1 cellular context compared by ENCODE assay signal in the genomic region with DNA sequence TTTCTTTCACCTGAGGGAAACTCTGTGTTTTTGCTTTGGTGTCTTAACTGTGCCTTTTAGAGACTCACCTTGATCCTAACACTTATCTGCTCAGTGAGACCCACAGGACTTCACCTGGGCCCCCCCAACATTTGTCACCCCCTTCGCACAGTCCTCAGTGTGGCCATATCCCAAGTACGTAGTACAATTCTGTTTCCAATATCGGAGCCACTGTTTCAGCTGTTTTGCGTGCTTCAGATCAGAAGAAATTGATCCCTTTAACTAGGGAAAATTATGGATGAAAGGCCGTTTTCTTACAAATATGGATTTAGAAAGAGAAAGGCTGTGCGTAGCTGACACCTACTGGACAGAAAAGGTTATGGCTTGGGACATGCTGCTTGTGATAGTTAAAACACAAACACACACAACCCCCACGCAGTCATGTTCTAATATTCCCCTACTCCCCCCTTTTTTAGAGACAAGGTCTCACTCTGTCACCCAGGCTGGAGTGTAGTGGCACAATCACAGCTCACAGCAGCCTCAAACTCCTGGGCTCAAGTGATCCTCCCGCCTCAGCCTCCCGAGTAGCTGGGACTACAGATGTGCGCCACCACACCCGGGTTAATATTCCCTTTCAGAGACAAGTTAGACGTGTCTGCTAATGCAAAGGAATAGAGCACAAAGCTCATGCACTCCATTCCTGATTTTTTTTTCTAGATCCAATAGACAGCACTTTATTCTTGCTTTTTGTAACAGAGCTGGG.
TF ChIP-seq lines count a peak whose summit lies in the region.

No MANE protein-coding gene starts in this region.

TF ChIP-seq in HepG2, 621 proteins besides CTCF, POLR2A, EP300 and RAD21 (continued from another document and continues in another):
- TF ChIP-seq, protein P1, sequence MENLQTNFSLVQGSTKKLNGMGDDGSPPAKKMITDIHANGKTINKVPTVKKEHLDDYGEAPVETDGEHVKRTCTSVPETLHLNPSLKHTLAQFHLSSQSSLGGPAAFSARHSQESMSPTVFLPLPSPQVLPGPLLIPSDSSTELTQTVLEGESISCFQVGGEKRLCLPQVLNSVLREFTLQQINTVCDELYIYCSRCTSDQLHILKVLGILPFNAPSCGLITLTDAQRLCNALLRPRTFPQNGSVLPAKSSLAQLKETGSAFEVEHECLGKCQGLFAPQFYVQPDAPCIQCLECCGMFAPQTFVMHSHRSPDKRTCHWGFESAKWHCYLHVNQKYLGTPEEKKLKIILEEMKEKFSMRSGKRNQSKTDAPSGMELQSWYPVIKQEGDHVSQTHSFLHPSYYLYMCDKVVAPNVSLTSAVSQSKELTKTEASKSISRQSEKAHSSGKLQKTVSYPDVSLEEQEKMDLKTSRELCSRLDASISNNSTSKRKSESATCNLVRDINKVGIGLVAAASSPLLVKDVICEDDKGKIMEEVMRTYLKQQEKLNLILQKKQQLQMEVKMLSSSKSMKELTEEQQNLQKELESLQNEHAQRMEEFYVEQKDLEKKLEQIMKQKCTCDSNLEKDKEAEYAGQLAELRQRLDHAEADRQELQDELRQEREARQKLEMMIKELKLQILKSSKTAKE (CRISPR knock-in tag; IDR thresholded peaks at IDR 0.05; ENCODE audit: borderline replicate concordance): no peak
- TF ChIP-seq GATAD2A (CRISPR knock-in tag; IDR thresholded peaks at IDR 0.05): peak; percentile 38; the same call in 1 of the 2 replicates
- TF ChIP-seq, protein P2, sequence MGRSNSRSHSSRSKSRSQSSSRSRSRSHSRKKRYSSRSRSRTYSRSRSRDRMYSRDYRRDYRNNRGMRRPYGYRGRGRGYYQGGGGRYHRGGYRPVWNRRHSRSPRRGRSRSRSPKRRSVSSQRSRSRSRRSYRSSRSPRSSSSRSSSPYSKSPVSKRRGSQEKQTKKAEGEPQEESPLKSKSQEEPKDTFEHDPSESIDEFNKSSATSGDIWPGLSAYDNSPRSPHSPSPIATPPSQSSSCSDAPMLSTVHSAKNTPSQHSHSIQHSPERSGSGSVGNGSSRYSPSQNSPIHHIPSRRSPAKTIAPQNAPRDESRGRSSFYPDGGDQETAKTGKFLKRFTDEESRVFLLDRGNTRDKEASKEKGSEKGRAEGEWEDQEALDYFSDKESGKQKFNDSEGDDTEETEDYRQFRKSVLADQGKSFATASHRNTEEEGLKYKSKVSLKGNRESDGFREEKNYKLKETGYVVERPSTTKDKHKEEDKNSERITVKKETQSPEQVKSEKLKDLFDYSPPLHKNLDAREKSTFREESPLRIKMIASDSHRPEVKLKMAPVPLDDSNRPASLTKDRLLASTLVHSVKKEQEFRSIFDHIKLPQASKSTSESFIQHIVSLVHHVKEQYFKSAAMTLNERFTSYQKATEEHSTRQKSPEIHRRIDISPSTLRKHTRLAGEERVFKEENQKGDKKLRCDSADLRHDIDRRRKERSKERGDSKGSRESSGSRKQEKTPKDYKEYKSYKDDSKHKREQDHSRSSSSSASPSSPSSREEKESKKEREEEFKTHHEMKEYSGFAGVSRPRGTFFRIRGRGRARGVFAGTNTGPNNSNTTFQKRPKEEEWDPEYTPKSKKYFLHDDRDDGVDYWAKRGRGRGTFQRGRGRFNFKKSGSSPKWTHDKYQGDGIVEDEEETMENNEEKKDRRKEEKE (IDR thresholded peaks at IDR 0.05): no peak
- TF ChIP-seq TBL1XR1 (IDR thresholded peaks at IDR 0.05; ENCODE audit: borderline replicate concordance, low read length, partially characterized antibody): no peak
- no peak for TF ChIP-seq ZNF703 (CRISPR knock-in tag; IDR thresholded peaks at IDR 0.05; ENCODE audit: borderline replicate concordance)
- TF ChIP-seq, protein P3, sequence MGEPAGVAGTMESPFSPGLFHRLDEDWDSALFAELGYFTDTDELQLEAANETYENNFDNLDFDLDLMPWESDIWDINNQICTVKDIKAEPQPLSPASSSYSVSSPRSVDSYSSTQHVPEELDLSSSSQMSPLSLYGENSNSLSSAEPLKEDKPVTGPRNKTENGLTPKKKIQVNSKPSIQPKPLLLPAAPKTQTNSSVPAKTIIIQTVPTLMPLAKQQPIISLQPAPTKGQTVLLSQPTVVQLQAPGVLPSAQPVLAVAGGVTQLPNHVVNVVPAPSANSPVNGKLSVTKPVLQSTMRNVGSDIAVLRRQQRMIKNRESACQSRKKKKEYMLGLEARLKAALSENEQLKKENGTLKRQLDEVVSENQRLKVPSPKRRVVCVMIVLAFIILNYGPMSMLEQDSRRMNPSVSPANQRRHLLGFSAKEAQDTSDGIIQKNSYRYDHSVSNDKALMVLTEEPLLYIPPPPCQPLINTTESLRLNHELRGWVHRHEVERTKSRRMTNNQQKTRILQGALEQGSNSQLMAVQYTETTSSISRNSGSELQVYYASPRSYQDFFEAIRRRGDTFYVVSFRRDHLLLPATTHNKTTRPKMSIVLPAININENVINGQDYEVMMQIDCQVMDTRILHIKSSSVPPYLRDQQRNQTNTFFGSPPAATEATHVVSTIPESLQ (CRISPR knock-in tag; conservative IDR thresholded peaks at IDR 0.05): no peak
- TF ChIP-seq SIN3B (IDR thresholded peaks at IDR 0.05; ENCODE audit: low read length): peak; percentile 12; the same call in 1 of the 2 replicates
- TF ChIP-seq FOXP1 (IDR thresholded peaks at IDR 0.05): no peak
- no peak for TF ChIP-seq FOXP1 (CRISPR knock-in tag; IDR thresholded peaks at IDR 0.05)
- TF ChIP-seq, protein P4, sequence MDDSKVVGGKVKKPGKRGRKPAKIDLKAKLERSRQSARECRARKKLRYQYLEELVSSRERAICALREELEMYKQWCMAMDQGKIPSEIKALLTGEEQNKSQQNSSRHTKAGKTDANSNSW (CRISPR knock-in tag; IDR thresholded peaks at IDR 0.05; ENCODE audit: borderline replicate concordance): no peak
- no peak for TF ChIP-seq BCL6 (CRISPR knock-in tag; IDR thresholded peaks at IDR 0.05)
- TF ChIP-seq ZNF207 (IDR thresholded peaks at IDR 0.05; ENCODE audit: borderline replicate concordance): no peak
- TF ChIP-seq SRY (CRISPR knock-in tag; IDR thresholded peaks at IDR 0.05): no peak
- TF ChIP-seq, protein P5, sequence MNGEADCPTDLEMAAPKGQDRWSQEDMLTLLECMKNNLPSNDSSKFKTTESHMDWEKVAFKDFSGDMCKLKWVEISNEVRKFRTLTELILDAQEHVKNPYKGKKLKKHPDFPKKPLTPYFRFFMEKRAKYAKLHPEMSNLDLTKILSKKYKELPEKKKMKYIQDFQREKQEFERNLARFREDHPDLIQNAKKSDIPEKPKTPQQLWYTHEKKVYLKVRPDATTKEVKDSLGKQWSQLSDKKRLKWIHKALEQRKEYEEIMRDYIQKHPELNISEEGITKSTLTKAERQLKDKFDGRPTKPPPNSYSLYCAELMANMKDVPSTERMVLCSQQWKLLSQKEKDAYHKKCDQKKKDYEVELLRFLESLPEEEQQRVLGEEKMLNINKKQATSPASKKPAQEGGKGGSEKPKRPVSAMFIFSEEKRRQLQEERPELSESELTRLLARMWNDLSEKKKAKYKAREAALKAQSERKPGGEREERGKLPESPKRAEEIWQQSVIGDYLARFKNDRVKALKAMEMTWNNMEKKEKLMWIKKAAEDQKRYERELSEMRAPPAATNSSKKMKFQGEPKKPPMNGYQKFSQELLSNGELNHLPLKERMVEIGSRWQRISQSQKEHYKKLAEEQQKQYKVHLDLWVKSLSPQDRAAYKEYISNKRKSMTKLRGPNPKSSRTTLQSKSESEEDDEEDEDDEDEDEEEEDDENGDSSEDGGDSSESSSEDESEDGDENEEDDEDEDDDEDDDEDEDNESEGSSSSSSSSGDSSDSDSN (CRISPR knock-in tag; IDR thresholded peaks at IDR 0.05): no peak
- TF ChIP-seq ZNF431 (CRISPR knock-in tag; IDR thresholded peaks at IDR 0.05; ENCODE audit: borderline replicate concordance, low read depth): no peak
- no peak for TF ChIP-seq ZNF253 (CRISPR knock-in tag; IDR thresholded peaks at IDR 0.05; ENCODE audit: borderline replicate concordance)
- TF ChIP-seq ZNF724P (CRISPR knock-in tag; IDR thresholded peaks at IDR 0.05; ENCODE audit: borderline replicate concordance): no peak
- TF ChIP-seq, protein P6, sequence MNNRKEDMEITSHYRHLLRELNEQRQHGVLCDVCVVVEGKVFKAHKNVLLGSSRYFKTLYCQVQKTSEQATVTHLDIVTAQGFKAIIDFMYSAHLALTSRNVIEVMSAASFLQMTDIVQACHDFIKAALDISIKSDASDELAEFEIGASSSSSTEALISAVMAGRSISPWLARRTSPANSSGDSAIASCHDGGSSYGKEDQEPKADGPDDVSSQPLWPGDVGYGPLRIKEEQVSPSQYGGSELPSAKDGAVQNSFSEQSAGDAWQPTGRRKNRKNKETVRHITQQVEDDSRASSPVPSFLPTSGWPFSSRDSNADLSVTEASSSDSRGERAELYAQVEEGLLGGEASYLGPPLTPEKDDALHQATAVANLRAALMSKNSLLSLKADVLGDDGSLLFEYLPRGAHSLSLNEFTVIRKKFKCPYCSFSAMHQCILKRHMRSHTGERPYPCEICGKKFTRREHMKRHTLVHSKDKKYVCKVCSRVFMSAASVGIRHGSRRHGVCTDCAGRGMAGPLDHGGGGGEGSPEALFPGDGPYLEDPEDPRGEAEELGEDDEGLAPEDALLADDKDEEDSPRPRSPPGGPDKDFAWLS (CRISPR knock-in tag; IDR thresholded peaks at IDR 0.05; ENCODE audit: borderline replicate concordance): no peak
- TF ChIP-seq ZNF180 (CRISPR knock-in tag; IDR thresholded peaks at IDR 0.05; ENCODE audit: borderline replicate concordance, low read depth): no peak
- TF ChIP-seq POGZ (CRISPR knock-in tag; IDR thresholded peaks at IDR 0.05): no peak
- no peak for TF ChIP-seq ZNF367 (CRISPR knock-in tag; IDR thresholded peaks at IDR 0.05; ENCODE audit: borderline replicate concordance)
- TF ChIP-seq, protein P7, sequence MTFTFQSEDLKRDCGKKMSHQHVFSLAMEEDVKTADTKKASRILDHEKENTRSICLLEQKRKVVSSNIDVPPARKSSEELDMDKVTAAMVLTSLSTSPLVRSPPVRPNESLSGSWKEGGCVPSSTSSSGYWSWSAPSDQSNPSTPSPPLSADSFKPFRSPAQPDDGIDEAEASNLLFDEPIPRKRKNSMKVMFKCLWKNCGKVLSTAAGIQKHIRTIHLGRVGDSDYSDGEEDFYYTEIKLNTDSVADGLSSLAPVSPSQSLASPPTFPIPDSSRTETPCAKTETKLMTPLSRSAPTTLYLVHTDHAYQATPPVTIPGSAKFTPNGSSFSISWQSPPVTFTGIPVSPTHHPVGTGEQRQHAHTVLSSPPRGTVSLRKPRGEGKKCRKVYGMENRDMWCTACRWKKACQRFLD (CRISPR knock-in tag; IDR thresholded peaks at IDR 0.05; ENCODE audit: borderline replicate concordance): 0 out of 2 replicates have a peak, but pooled peaks have one; percentile 63
- TF ChIP-seq, protein P8, sequence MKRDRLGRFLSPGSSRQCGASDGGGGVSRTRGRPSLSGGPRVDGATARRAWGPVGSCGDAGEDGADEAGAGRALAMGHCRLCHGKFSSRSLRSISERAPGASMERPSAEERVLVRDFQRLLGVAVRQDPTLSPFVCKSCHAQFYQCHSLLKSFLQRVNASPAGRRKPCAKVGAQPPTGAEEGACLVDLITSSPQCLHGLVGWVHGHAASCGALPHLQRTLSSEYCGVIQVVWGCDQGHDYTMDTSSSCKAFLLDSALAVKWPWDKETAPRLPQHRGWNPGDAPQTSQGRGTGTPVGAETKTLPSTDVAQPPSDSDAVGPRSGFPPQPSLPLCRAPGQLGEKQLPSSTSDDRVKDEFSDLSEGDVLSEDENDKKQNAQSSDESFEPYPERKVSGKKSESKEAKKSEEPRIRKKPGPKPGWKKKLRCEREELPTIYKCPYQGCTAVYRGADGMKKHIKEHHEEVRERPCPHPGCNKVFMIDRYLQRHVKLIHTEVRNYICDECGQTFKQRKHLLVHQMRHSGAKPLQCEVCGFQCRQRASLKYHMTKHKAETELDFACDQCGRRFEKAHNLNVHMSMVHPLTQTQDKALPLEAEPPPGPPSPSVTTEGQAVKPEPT (CRISPR knock-in tag; IDR thresholded peaks at IDR 0.05; ENCODE audit: low read depth): peak; percentile 84; the same call in 1 of the 2 replicates
- TF ChIP-seq, protein P9, sequence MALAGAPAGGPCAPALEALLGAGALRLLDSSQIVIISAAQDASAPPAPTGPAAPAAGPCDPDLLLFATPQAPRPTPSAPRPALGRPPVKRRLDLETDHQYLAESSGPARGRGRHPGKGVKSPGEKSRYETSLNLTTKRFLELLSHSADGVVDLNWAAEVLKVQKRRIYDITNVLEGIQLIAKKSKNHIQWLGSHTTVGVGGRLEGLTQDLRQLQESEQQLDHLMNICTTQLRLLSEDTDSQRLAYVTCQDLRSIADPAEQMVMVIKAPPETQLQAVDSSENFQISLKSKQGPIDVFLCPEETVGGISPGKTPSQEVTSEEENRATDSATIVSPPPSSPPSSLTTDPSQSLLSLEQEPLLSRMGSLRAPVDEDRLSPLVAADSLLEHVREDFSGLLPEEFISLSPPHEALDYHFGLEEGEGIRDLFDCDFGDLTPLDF (CRISPR knock-in tag; IDR thresholded peaks at IDR 0.05): no peak
- TF ChIP-seq, protein P10, sequence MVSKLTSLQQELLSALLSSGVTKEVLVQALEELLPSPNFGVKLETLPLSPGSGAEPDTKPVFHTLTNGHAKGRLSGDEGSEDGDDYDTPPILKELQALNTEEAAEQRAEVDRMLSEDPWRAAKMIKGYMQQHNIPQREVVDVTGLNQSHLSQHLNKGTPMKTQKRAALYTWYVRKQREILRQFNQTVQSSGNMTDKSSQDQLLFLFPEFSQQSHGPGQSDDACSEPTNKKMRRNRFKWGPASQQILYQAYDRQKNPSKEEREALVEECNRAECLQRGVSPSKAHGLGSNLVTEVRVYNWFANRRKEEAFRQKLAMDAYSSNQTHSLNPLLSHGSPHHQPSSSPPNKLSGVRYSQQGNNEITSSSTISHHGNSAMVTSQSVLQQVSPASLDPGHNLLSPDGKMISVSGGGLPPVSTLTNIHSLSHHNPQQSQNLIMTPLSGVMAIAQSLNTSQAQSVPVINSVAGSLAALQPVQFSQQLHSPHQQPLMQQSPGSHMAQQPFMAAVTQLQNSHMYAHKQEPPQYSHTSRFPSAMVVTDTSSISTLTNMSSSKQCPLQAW (CRISPR knock-in tag; IDR thresholded peaks at IDR 0.05): no peak
- no peak for TF ChIP-seq ZNF274 (CRISPR knock-in tag; IDR thresholded peaks at IDR 0.05)
- no peak for TF ChIP-seq GZF1 (CRISPR knock-in tag; IDR thresholded peaks at IDR 0.05)
- TF ChIP-seq ZNF12 (CRISPR knock-in tag; IDR thresholded peaks at IDR 0.05): no peak
- no peak for TF ChIP-seq HES4 (CRISPR knock-in tag; IDR thresholded peaks at IDR 0.05; ENCODE audit: borderline replicate concordance)
- no peak for TF ChIP-seq CBFB (CRISPR knock-in tag; IDR thresholded peaks at IDR 0.05)
- TF ChIP-seq DMAP1 (CRISPR knock-in tag; IDR thresholded peaks at IDR 0.05): no peak
- TF ChIP-seq, protein P11, sequence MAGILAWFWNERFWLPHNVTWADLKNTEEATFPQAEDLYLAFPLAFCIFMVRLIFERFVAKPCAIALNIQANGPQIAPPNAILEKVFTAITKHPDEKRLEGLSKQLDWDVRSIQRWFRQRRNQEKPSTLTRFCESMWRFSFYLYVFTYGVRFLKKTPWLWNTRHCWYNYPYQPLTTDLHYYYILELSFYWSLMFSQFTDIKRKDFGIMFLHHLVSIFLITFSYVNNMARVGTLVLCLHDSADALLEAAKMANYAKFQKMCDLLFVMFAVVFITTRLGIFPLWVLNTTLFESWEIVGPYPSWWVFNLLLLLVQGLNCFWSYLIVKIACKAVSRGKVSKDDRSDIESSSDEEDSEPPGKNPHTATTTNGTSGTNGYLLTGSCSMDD (CRISPR knock-in tag; IDR thresholded peaks at IDR 0.05): no peak
- TF ChIP-seq CEBPG (CRISPR knock-in tag; IDR thresholded peaks at IDR 0.05): no peak
- no peak for TF ChIP-seq ZSCAN9 (CRISPR knock-in tag; IDR thresholded peaks at IDR 0.05; ENCODE audit: borderline replicate concordance)
- 0 out of 2 replicates have a peak, but pooled peaks have one; percentile 65 for TF ChIP-seq ZNF550 (CRISPR knock-in tag; IDR thresholded peaks at IDR 0.05; ENCODE audit: borderline replicate concordance)
- no peak for TF ChIP-seq PAF1 (CRISPR knock-in tag; IDR thresholded peaks at IDR 0.05)
- no peak for TF ChIP-seq ZNF780A (CRISPR knock-in tag; IDR thresholded peaks at IDR 0.05)
